In the genomic region with DNA sequence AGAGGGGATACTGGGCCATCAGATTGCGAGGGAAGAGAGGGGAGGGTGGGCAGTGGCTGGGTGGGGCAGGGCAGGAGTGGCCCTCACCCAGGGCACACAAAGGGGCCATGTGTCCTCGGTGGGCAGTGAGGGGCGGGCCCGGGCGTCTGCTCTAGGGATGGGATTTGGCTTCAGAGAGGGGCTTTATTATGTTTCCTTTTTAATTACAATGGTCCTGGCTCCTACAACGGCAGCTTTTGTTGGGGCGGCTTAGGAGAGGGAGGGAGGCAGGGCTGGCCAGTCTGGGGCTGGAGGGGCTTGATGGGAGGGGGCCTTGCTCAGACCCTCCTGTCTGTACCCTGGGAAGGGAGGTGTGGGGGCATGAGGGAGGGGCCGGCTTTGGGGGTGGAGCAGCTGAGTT, we compare ENCODE assay signal across 24 cellular contexts.
"Had no signal": no experiment of that assay in that cellular context is flagged by ENCODE, and none has a peak within 500 bp of the region (broad histone marks: within the 10 kb centered on the region; RNA-seq: fewer than 3 reads in every experiment).

No MANE protein-coding gene starts in this region.

- H3K27me3 ChIP-seq: ovary, thyroid gland, vagina had no signal

- H3K9me3 Mint-ChIP-seq: naive thymus-derived CD8-positive, alpha-beta T cell; stimulated activated effector memory CD8-positive, alpha-beta T cell treated with anti-CD3 and anti-CD28 coated beads, Interleukin-12 subunit alpha, Interleukin-12 subunit beta, amount 100 ng/mL, for 72 hours had no signal

- H3K4me1 ChIP-seq: esophagus muscularis mucosa, foreskin keratinocyte, gastroesophageal sphincter, heart left ventricle, lower lobe of right lung, sigmoid colon, stomach, thyroid gland, vagina had no signal

- H3K27ac ChIP-seq: dorsolateral prefrontal cortex, esophagus muscularis mucosa, foreskin keratinocyte, gastroesophageal sphincter, heart left ventricle, lower lobe of right lung, psoas muscle, sigmoid colon, stomach, thyroid gland, vagina had no signal

- H3K4me1 Mint-ChIP-seq: naive thymus-derived CD8-positive, alpha-beta T cell; stimulated activated effector memory CD8-positive, alpha-beta T cell treated with anti-CD3 and anti-CD28 coated beads, Interleukin-12 subunit alpha, Interleukin-12 subunit beta, amount 100 ng/mL, for 72 hours had no signal

- H3K36me3 ChIP-seq: esophagus muscularis mucosa, gastroesophageal sphincter, heart left ventricle, lower lobe of right lung, ovary, sigmoid colon, stomach, thyroid gland, vagina had no signal

- ATAC-seq: foreskin keratinocyte; gastroesophageal sphincter; heart left ventricle; left ventricle myocardium superior; lower lobe of right lung; naive thymus-derived CD8-positive, alpha-beta T cell; psoas muscle; right cardiac atrium; stimulated activated effector memory CD8-positive, alpha-beta T cell treated with anti-CD3 and anti-CD28 coated beads, Interleukin-12 subunit alpha, Interleukin-12 subunit beta, amount 100 ng/mL, for 72 hours had no signal

- H3K4me3 Mint-ChIP-seq: naive thymus-derived CD8-positive, alpha-beta T cell; stimulated activated effector memory CD8-positive, alpha-beta T cell treated with anti-CD3 and anti-CD28 coated beads, Interleukin-12 subunit alpha, Interleukin-12 subunit beta, amount 100 ng/mL, for 72 hours had no signal

- H3K4me3 ChIP-seq: dorsolateral prefrontal cortex, esophagus muscularis mucosa, gastroesophageal sphincter, heart left ventricle, lower lobe of right lung, ovary, psoas muscle, sigmoid colon, stomach, thyroid gland, vagina had no signal

- DNase-seq: dorsolateral prefrontal cortex; effector memory CD4-positive, alpha-beta T cell; foreskin keratinocyte; heart left ventricle; hippocampal formation; left ventricle myocardium superior; lower lobe of right lung; naive thymus-derived CD8-positive, alpha-beta T cell; nucleus accumbens; posterior cingulate gyrus; psoas muscle; right cardiac atrium; sigmoid colon; stimulated activated CD4-positive, alpha-beta T cell treated with anti-CD3 and anti-CD28 coated beads, Interleukin-2, amount 100 ng/mL, for 24 hours; stimulated activated CD4-positive, alpha-beta T cell treated with anti-CD3 and anti-CD28 coated beads, Interleukin-4, amount 100 ng/mL, for 24 hours; stimulated activated naive CD4-positive, alpha-beta T cell treated with Interleukin-2 at 50 U/mL for 16 hours; stomach; thyroid gland; trophoblast cell had no signal

- H3K9me3 ChIP-seq: esophagus muscularis mucosa, gastroesophageal sphincter, heart left ventricle, lower lobe of right lung, ovary, psoas muscle, sigmoid colon, stomach, thyroid gland, vagina had no signal

- H3K36me3 Mint-ChIP-seq: naive thymus-derived CD8-positive, alpha-beta T cell; stimulated activated effector memory CD8-positive, alpha-beta T cell treated with anti-CD3 and anti-CD28 coated beads, Interleukin-12 subunit alpha, Interleukin-12 subunit beta, amount 100 ng/mL, for 72 hours had no signal

- H3K27ac Mint-ChIP-seq: naive thymus-derived CD8-positive, alpha-beta T cell; stimulated activated effector memory CD8-positive, alpha-beta T cell treated with anti-CD3 and anti-CD28 coated beads, Interleukin-12 subunit alpha, Interleukin-12 subunit beta, amount 100 ng/mL, for 72 hours had no signal
